ENCODE assay signal across 8 cellular contexts in genomic region chr19:19064811-19065745, GRCh38. TPM values are rescaled to one million over a fixed set of nuclear protein-coding genes. Genes with fewer than 3 reads are reported as not detected.
DNase-seq lines count a peak whose midpoint lies in the region; ATAC-seq lines count a peak whose summit lies in the region.

No MANE protein-coding gene starts in this region.

- H3K9me3 ChIP-seq in CD8-positive, alpha-beta memory T cell (ENCODE audit: low read length), result no peaks in the 10 kb centered on the region
- no peaks in the 10 kb centered on the region for H3K9me3 ChIP-seq in skeletal muscle tissue (ENCODE audit: control insufficient read depth in 3 of 3, low read length in 3 of 3)

- CTCF ChIA-PET in CD8-positive, alpha-beta memory T cell (lab: Charles Lee), result interaction anchor here (1.0 to 1.5 kb wide), 4 partner anchors 11 to 405 kb away, joined by 3 to 5 read pairs (median 4); no protein-coding TSS in a partner anchor

- H3K9ac ChIP-seq in skeletal muscle tissue (ENCODE audit: low read depth in 1 of 3, low read length in 3 of 3), result peak overlapping the region; percentile 80 to 91 (median 85)

- DNase-seq in CD8-positive, alpha-beta memory T cell, result peak in 3 of 5 donors; percentile 11 to 28 (median 22)
- DNase-seq in Kasumi-1 (lab: John Stamatoyannopoulos, UW) (peak; percentile 20 to 49), left ventricle myocardium superior (peak; percentile 51), NCI-H1092 (lab: John Stamatoyannopoulos, UW) (no peak), NCI-H187 treated with DMSO at 0.1 percent for 48 hours (lab: John Stamatoyannopoulos, UW) (no peak)
- peak; percentile 18 for DNase-seq in activated T-helper 2 cell treated with anti-CD3 and anti-CD28 coated beads, Interferon-gamma antibody, Interleukin-2, Interleukin-4, amounts not matched to agents 10 μg/mL and 5 μg/mL and 100 μg/mL, durations not matched to agents 14 hours and 24 hours and 36 hours (ENCODE audit: low spot score)
- no peak for DNase-seq in effector CD4-positive, alpha-beta T cell

- no peaks in the 10 kb centered on the region for H3K27me3 ChIP-seq in CD8-positive, alpha-beta memory T cell (ENCODE audit: insufficient read depth, low read length, poor library complexity, severe bottlenecking)
- H3K27me3 ChIP-seq in skeletal muscle tissue (ENCODE audit: control insufficient read depth in 3 of 3, insufficient read depth in 3 of 3, low read length in 3 of 3), result no peaks in the 10 kb centered on the region

- H3K36me3 ChIP-seq in CD8-positive, alpha-beta memory T cell (ENCODE audit: insufficient read depth, low read length), result no peaks in the 10 kb centered on the region
- H3K36me3 ChIP-seq in skeletal muscle tissue (ENCODE audit: control insufficient read depth in 3 of 3, insufficient read depth in 3 of 3, low read length in 3 of 3), result peaks cover 0 to 2% (median 0%) of the 10 kb centered on the region in 3 donors

- no peaks in the 10 kb centered on the region for H3K27me3 Mint-ChIP-seq in CD8-positive, alpha-beta memory T cell
- no peaks in the 10 kb centered on the region for H3K27me3 Mint-ChIP-seq in activated T-helper 2 cell treated with anti-CD3 and anti-CD28 coated beads, Interferon-gamma antibody, Interleukin-2, Interleukin-4, amounts not matched to agents 10 μg/mL and 5 μg/mL and 100 μg/mL, durations not matched to agents 14 hours and 24 hours and 36 hours (ENCODE audit: low read depth)

- peak overlapping the region; percentile 31 to 98 (median 88) for H3K27ac Mint-ChIP-seq in CD8-positive, alpha-beta memory T cell
- H3K27ac Mint-ChIP-seq in activated T-helper 2 cell treated with anti-CD3 and anti-CD28 coated beads, Interferon-gamma antibody, Interleukin-2, Interleukin-4, amounts not matched to agents 10 μg/mL and 5 μg/mL and 100 μg/mL, durations not matched to agents 14 hours and 24 hours and 36 hours, result peak overlapping the region; percentile 80

- H3K4me3 ChIP-seq in CD8-positive, alpha-beta memory T cell (ENCODE audit: low read length), result peak overlapping the region; percentile 81
- H3K4me3 ChIP-seq in skeletal muscle tissue (ENCODE audit: low read length in 3 of 3), result peak overlapping the region; percentile 91 to 93 (median 91)

- H3K36me3 Mint-ChIP-seq in CD8-positive, alpha-beta memory T cell, result peaks cover 0 to 6% (median 2%) of the 10 kb centered on the region in 3 donors
- peaks cover 4% of the 10 kb centered on the region for H3K36me3 Mint-ChIP-seq in activated T-helper 2 cell treated with anti-CD3 and anti-CD28 coated beads, Interferon-gamma antibody, Interleukin-2, Interleukin-4, amounts not matched to agents 10 μg/mL and 5 μg/mL and 100 μg/mL, durations not matched to agents 14 hours and 24 hours and 36 hours (ENCODE audit: low read depth)

- peaks cover 0 to 2% (median 0%) of the 10 kb centered on the region in 5 donors for H3K9me3 Mint-ChIP-seq in CD8-positive, alpha-beta memory T cell
- H3K9me3 Mint-ChIP-seq in activated T-helper 2 cell treated with anti-CD3 and anti-CD28 coated beads, Interferon-gamma antibody, Interleukin-2, Interleukin-4, amounts not matched to agents 10 μg/mL and 5 μg/mL and 100 μg/mL, durations not matched to agents 14 hours and 24 hours and 36 hours, result no peaks in the 10 kb centered on the region

- peaks cover 31% of the 10 kb centered on the region for H3K4me1 ChIP-seq in CD8-positive, alpha-beta memory T cell (ENCODE audit: insufficient read depth, low read length)
- H3K4me1 ChIP-seq in skeletal muscle tissue (ENCODE audit: control insufficient read depth in 3 of 3, insufficient read depth in 3 of 3, low read length in 3 of 3), result peaks cover 64 to 72% (median 65%) of the 10 kb centered on the region in 3 donors

- peak overlapping the region; percentile 84 to 97 (median 92) for H3K4me3 Mint-ChIP-seq in CD8-positive, alpha-beta memory T cell
- peak overlapping the region; percentile 88 for H3K4me3 Mint-ChIP-seq in activated T-helper 2 cell treated with anti-CD3 and anti-CD28 coated beads, Interferon-gamma antibody, Interleukin-2, Interleukin-4, amounts not matched to agents 10 μg/mL and 5 μg/mL and 100 μg/mL, durations not matched to agents 14 hours and 24 hours and 36 hours (ENCODE audit: low read depth)

- peaks cover 39 to 58% (median 52%) of the 10 kb centered on the region in 3 donors for H3K4me1 Mint-ChIP-seq in CD8-positive, alpha-beta memory T cell
- H3K4me1 Mint-ChIP-seq in activated T-helper 2 cell treated with anti-CD3 and anti-CD28 coated beads, Interferon-gamma antibody, Interleukin-2, Interleukin-4, amounts not matched to agents 10 μg/mL and 5 μg/mL and 100 μg/mL, durations not matched to agents 14 hours and 24 hours and 36 hours (ENCODE audit: low read depth), result peaks cover 25% of the 10 kb centered on the region

- POLR2A ChIA-PET in CD8-positive, alpha-beta memory T cell (lab: Charles Lee), result interaction anchor here (0.5 kb wide), 1 partner anchor 231 kb away, joined by 3 read pairs; no protein-coding TSS in a partner anchor

- H3K27ac ChIP-seq in CD8-positive, alpha-beta memory T cell (ENCODE audit: low read depth, low read length), result peak overlapping the region; percentile 74
- peak overlapping the region; percentile 75 for H3K27ac ChIP-seq in skeletal muscle tissue (ENCODE audit: low read depth, low read length)

- intact Hi-C loops in activated T-helper 2 cell treated with anti-CD3 and anti-CD28 coated beads, Interferon-gamma antibody, Interleukin-2, Interleukin-4, amounts not matched to agents 10 μg/mL and 5 μg/mL and 100 μg/mL, durations not matched to agents 14 hours and 24 hours and 36 hours (cut with micrococcal nuclease), result loop anchor here (2.0 kb wide), 1 partner anchor 74 kb away; the partner anchor contains the start of gene TMEM161A
- intact Hi-C loops in left ventricle myocardium superior (cut with micrococcal nuclease), result no loop called here

- ATAC-seq in left ventricle myocardium superior, result no peak

RNA-seq across cellular contexts. Expression of gene SLC25A42, which starts 1.3 kb away (rescaled TPM):
- 10 to 100 TPM; 10.4 to 11.3 TPM for total RNA-seq in CD8-positive, alpha-beta memory T cell
- 19.3 TPM for polyA plus RNA-seq in CD8-positive, alpha-beta memory T cell
- total RNA-seq in activated T-helper 2 cell treated with anti-CD3 and anti-CD28 coated beads, Interferon-gamma antibody, Interleukin-2, Interleukin-4, amounts not matched to agents 10 μg/mL and 5 μg/mL and 100 μg/mL, durations not matched to agents 14 hours and 24 hours and 36 hours, result 9.1 and 9.2 TPM in 2 replicates
- 29.5 TPM for total RNA-seq in left ventricle myocardium superior
- total RNA-seq in skeletal muscle tissue, result 7.8 TPM

RNA-seq across cellular contexts. Expression of gene ARMC6, which starts 31.7 kb away (rescaled TPM):
- total RNA-seq in CD8-positive, alpha-beta memory T cell, result 10 to 100 TPM; 57.6 to 61.9 TPM
- 34.1 TPM for polyA plus RNA-seq in CD8-positive, alpha-beta memory T cell
- total RNA-seq in activated T-helper 2 cell treated with anti-CD3 and anti-CD28 coated beads, Interferon-gamma antibody, Interleukin-2, Interleukin-4, amounts not matched to agents 10 μg/mL and 5 μg/mL and 100 μg/mL, durations not matched to agents 14 hours and 24 hours and 36 hours, result 44.9 and 53.9 TPM in 2 replicates
- total RNA-seq in left ventricle myocardium superior, result 12.2 TPM
- 27.1 TPM for total RNA-seq in skeletal muscle tissue

RNA-seq across cellular contexts. Expression of gene SUGP2, which starts 31.8 kb away (rescaled TPM):
- total RNA-seq in CD8-positive, alpha-beta memory T cell, result 10 to 100 TPM; 77.6 to 81.2 TPM
- polyA plus RNA-seq in CD8-positive, alpha-beta memory T cell, result 10.0 TPM
- 129 and 140 TPM in 2 replicates for total RNA-seq in activated T-helper 2 cell treated with anti-CD3 and anti-CD28 coated beads, Interferon-gamma antibody, Interleukin-2, Interleukin-4, amounts not matched to agents 10 μg/mL and 5 μg/mL and 100 μg/mL, durations not matched to agents 14 hours and 24 hours and 36 hours
- 71.9 TPM for total RNA-seq in left ventricle myocardium superior
- 19.8 TPM for total RNA-seq in skeletal muscle tissue

Comparison
In these comparisons a context has a peak if more than half of its experiments do, and no peak if none do; other contexts are left out.
1. DNase-seq: peak in CD8-positive, alpha-beta memory T cell (3 of 5), Kasumi-1 (2 of 2), activated T-helper 2 cell treated with anti-CD3 and anti-CD28 coated beads, Interferon-gamma antibody, Interleukin-2, Interleukin-4, amounts not matched to agents 10 μg/mL and 5 μg/mL and 100 μg/mL, durations not matched to agents 14 hours and 24 hours and 36 hours (single experiment) and left ventricle myocardium superior (single experiment); none in NCI-H1092 (single experiment), NCI-H187 treated with DMSO at 0.1 percent for 48 hours (single experiment) and effector CD4-positive, alpha-beta T cell (single experiment).